In genomic region chr2:219060821-219061791, GRCh38 we compare ENCODE assay signal across 1 cellular context.
TF ChIP-seq lines count a peak whose summit lies in the region.

Gene IHH, minus strand, starts transcription at chr2:219060921. Its CDS starts 454 bp downstream, at chr2:219060467.

TF ChIP-seq in HepG2, 621 proteins besides CTCF, POLR2A, EP300 and RAD21 (continued from another document and continues in another):
- TF ChIP-seq MAZ (IDR thresholded peaks at IDR 0.05; ENCODE audit: borderline replicate concordance, low read depth, low read length) (no peak), MAZ (CRISPR knock-in tag; IDR thresholded peaks at IDR 0.05; ENCODE audit: low read depth) (0 out of 2 replicates have a peak, but pooled peaks have one; percentile 35), ARNT2 (CRISPR knock-in tag; IDR thresholded peaks at IDR 0.05; ENCODE audit: low read depth) (peak; percentile 48; the same call in 1 of the 2 replicates), ZNF280B (CRISPR knock-in tag; IDR thresholded peaks at IDR 0.05; ENCODE audit: borderline replicate concordance) (no peak), ZNF773 (CRISPR knock-in tag; IDR thresholded peaks at IDR 0.05; ENCODE audit: borderline replicate concordance) (0 out of 2 replicates have a peak, but pooled peaks have one; percentile 25), ATF7-NPFF (CRISPR knock-in tag; IDR thresholded peaks at IDR 0.05; ENCODE audit: low read depth) (0 out of 2 replicates have a peak, but pooled peaks have one; percentile 31), PRDM10 (CRISPR knock-in tag; IDR thresholded peaks at IDR 0.05; ENCODE audit: low read depth) (no peak), ATF2 (CRISPR knock-in tag; IDR thresholded peaks at IDR 0.05) (no peak), IRF2 (CRISPR knock-in tag; IDR thresholded peaks at IDR 0.05) (no peak), NFRKB (IDR thresholded peaks at IDR 0.05) (no peak), TFDP1 (CRISPR knock-in tag; IDR thresholded peaks at IDR 0.05; ENCODE audit: borderline replicate concordance) (peak; percentile 49; the same call in 1 of the 2 replicates), MTF2 (CRISPR knock-in tag; IDR thresholded peaks at IDR 0.05; ENCODE audit: borderline replicate concordance) (peak; percentile 69; the same call in 1 of the 2 replicates), ZNF782 (CRISPR knock-in tag; IDR thresholded peaks at IDR 0.05; ENCODE audit: borderline replicate concordance) (no peak), ZNF609 (CRISPR knock-in tag; IDR thresholded peaks at IDR 0.05; ENCODE audit: borderline replicate concordance) (peak; percentile 6; the same call in 1 of the 2 replicates), MAX (IDR thresholded peaks at IDR 0.05) (no peak), ZNF207 (IDR thresholded peaks at IDR 0.05; ENCODE audit: borderline replicate concordance) (no peak), HOXA5 (CRISPR knock-in tag; IDR thresholded peaks at IDR 0.05) (no peak), HNRNPLL (IDR thresholded peaks at IDR 0.05; ENCODE audit: low read depth, low read length, poor library complexity, severe bottlenecking) (peak; percentile 84), ZNF724P (CRISPR knock-in tag; IDR thresholded peaks at IDR 0.05; ENCODE audit: borderline replicate concordance) (peak; percentile 24; the same call in 1 of the 2 replicates), ZNF136 (CRISPR knock-in tag; IDR thresholded peaks at IDR 0.05; ENCODE audit: low read depth) (no peak), NFKBIZ (CRISPR knock-in tag; IDR thresholded peaks at IDR 0.05) (no peak), KLF13 (CRISPR knock-in tag; IDR thresholded peaks at IDR 0.05) (0 out of 2 replicates have a peak, but pooled peaks have one; percentile 38), MYC (CRISPR knock-in tag; IDR thresholded peaks at IDR 0.05; ENCODE audit: borderline replicate concordance) (no peak), ZFP62 (CRISPR knock-in tag; IDR thresholded peaks at IDR 0.05) (no peak), BCL3 (CRISPR knock-in tag; IDR thresholded peaks at IDR 0.05) (peak; percentile 43; the same call in 1 of the 2 replicates), MAFK (conservative IDR thresholded peaks at IDR 0.05 in 1 of 2, IDR thresholded peaks at IDR 0.05 in 1 of 2; ENCODE audit: low read length in 2 of 2) (peak in 1 of 2 experiments; percentile 14; a peak in 1 of 4 replicates), TOPORS (CRISPR knock-in tag; IDR thresholded peaks at IDR 0.05) (no peak), SP4 (CRISPR knock-in tag; IDR thresholded peaks at IDR 0.05) (no peak), NCOR1 (IDR thresholded peaks at IDR 0.05; ENCODE audit: borderline replicate concordance, low read length) (no peak), ZMYM4 (CRISPR knock-in tag; IDR thresholded peaks at IDR 0.05) (0 out of 2 replicates have a peak, but pooled peaks have one; percentile 9), HES4 (CRISPR knock-in tag; IDR thresholded peaks at IDR 0.05; ENCODE audit: borderline replicate concordance) (no peak), HNF1A (IDR thresholded peaks at IDR 0.05; ENCODE audit: low read depth) (no peak), HNF1A (CRISPR knock-in tag; IDR thresholded peaks at IDR 0.05; ENCODE audit: borderline replicate concordance) (peak; percentile 20; the same call in 1 of the 2 replicates), ZBTB8A (CRISPR knock-in tag; IDR thresholded peaks at IDR 0.05; ENCODE audit: borderline replicate concordance, low read depth) (no peak), HNRNPL (IDR thresholded peaks at IDR 0.05; ENCODE audit: low read depth, low read length) (0 out of 2 replicates have a peak, but pooled peaks have one; percentile 9), ZBTB10 (CRISPR knock-in tag; IDR thresholded peaks at IDR 0.05; ENCODE audit: borderline replicate concordance) (no peak)
